In genomic region chr2:13474538-13474937, GRCh38 we compare ENCODE assay signal across 23 cellular contexts.
DNase-seq lines count a peak whose midpoint lies in the region; ATAC-seq and TF ChIP-seq lines count a peak whose summit lies in the region.
"Had no signal": no experiment of that assay in that cellular context is flagged by ENCODE, and none has a peak within 500 bp of the region (broad histone marks: within the 10 kb centered on the region; RNA-seq: fewer than 3 reads in every experiment).

No MANE protein-coding gene starts in this region.

- H3K4me1 ChIP-seq in mammary epithelial cell (ENCODE audit: insufficient read depth, low read length) (no peaks in the 10 kb centered on the region), KMS-11 (ENCODE audit: low read depth, poor library complexity, severe bottlenecking) (peaks cover 17% of the 10 kb centered on the region)

- H3K9me3 ChIP-seq in mammary epithelial cell (replicated peaks; ENCODE audit: insufficient read depth, low read length), result no peaks in the 10 kb centered on the region
- H3K9me3 ChIP-seq: MG63 had no signal

- H4K20me1 ChIP-seq in mammary epithelial cell (ENCODE audit: insufficient read depth, low read length), result no peaks in the 10 kb centered on the region
- no peaks in the 10 kb centered on the region for H4K20me1 ChIP-seq in KMS-11 (ENCODE audit: insufficient read depth)

- H3K4me1 Mint-ChIP-seq in MCF 10A (ENCODE audit: insufficient read depth, unreplicated experiment), result no peaks in the 10 kb centered on the region

- dilution Hi-C loops in mammary epithelial cell (cut with HindIII; ENCODE audit: low sequenced_read_pairs), result no loop called here

- H3K27me3 Mint-ChIP-seq in MCF 10A (ENCODE audit: insufficient read depth, unreplicated experiment), result no peaks in the 10 kb centered on the region

- H3K9me3 Mint-ChIP-seq in MCF 10A (ENCODE audit: unreplicated experiment), result no peaks in the 10 kb centered on the region
- H3K9me3 Mint-ChIP-seq: T-helper 1 cell treated with Interleukin-12 subunit alpha and Interleukin-12 subunit beta and Interleukin-4 antibody, amounts not matched to agents 30 μg/mL and 1 μg/mL, for 36 hours had no signal

- H3K36me3 ChIP-seq in mammary epithelial cell (ENCODE audit: insufficient read depth, low read length) (no peaks in the 10 kb centered on the region), KMS-11 (ENCODE audit: insufficient read depth) (no peaks in the 10 kb centered on the region)
- H3K36me3 ChIP-seq: MG63 had no signal

- BruUV-seq in mammary epithelial cell (replicated peaks; lab: Mats Ljungman, UMichigan), result no TSS peak
- BruUV-seq in MCF 10A (replicated peaks; lab: Mats Ljungman, UMichigan), result no TSS peak

- no peaks in the 10 kb centered on the region for H3K79me2 ChIP-seq in mammary epithelial cell (ENCODE audit: insufficient read depth, low read length)
- no peaks in the 10 kb centered on the region for H3K79me2 ChIP-seq in KMS-11 (ENCODE audit: insufficient read depth, low read depth)

- CTCF ChIA-PET in mammary epithelial cell (lab: Charles Lee; ENCODE audit: low non-redundant PET), result no interaction called here
- CTCF ChIA-PET in MCF 10A (lab: Yijun Ruan, JAX), result no interaction called here

- H3K36me3 Mint-ChIP-seq in MCF 10A (ENCODE audit: insufficient read depth, unreplicated experiment), result no peaks in the 10 kb centered on the region
- H3K36me3 Mint-ChIP-seq: CD8-positive, alpha-beta T cell had no signal

- H2AFZ ChIP-seq in mammary epithelial cell (ENCODE audit: low read depth, low read length) (no peak overlapping the region), KMS-11 (ENCODE audit: low read depth) (peak overlapping the region; percentile 29)

- intact Hi-C loops in mammary epithelial cell (cut with micrococcal nuclease) (no loop called here), MCF 10A (cut with micrococcal nuclease) (no loop called here)

- H3K27me3 ChIP-seq in mammary epithelial cell (ENCODE audit: insufficient read depth, low read length) (no peaks in the 10 kb centered on the region), KMS-11 (ENCODE audit: insufficient read depth, low read depth) (no peaks in the 10 kb centered on the region)
- H3K27me3 ChIP-seq: MG63 had no signal

- in situ Hi-C loops in mammary epithelial cell (cut with MboI; ENCODE audit: low sequenced_read_pairs in 2 of 2), result no loop called here

- TF ChIP-seq CTCF in mammary epithelial cell (conservative IDR thresholded peaks at IDR 0.05 in 1 of 2, IDR thresholded peaks at IDR 0.05 in 1 of 2; ENCODE audit: extremely low read depth in 1 of 2, insufficient read depth in 1 of 2, low read depth in 1 of 2, low read length in 2 of 2) (no peak), MCF 10A (IDR thresholded peaks at IDR 0.05; ENCODE audit: unreplicated experiment) (no peak), KMS-11 (conservative IDR thresholded peaks at IDR 0.05; ENCODE audit: low read depth, low read length) (no peak)

- no peak overlapping the region for H3K27ac Mint-ChIP-seq in MCF 10A (ENCODE audit: low read depth, unreplicated experiment)
- H3K27ac Mint-ChIP-seq: CD8-positive, alpha-beta T cell; HFFc6; T-helper 1 cell treated with Interleukin-12 subunit alpha and Interleukin-12 subunit beta and Interleukin-4 antibody, amounts not matched to agents 30 μg/mL and 1 μg/mL, for 36 hours had no signal

- POLR2A ChIA-PET in MCF 10A (lab: Yijun Ruan, JAX), result no interaction called here

- DNase-seq in mammary epithelial cell (peak; percentile 25), MCF 10A (ENCODE audit: unreplicated experiment) (no peak), NCI-H1930 (lab: John Stamatoyannopoulos, UW) (no peak), NCI-H748 (lab: John Stamatoyannopoulos, UW; ENCODE audit: unreplicated experiment) (no peak), substantia nigra (lab: John Stamatoyannopoulos, UW) (no peak), NCI-H2107 (lab: John Stamatoyannopoulos, UW) (no peak)
- DNase-seq: CD8-positive, alpha-beta T cell; DMS79 treated with DMSO at 0.1 percent for 48 hours; HFFc6; MG63; NCI-H1105; NCI-H1694; NCI-H345; NCI-H526 treated with DMSO at 0.1 percent for 48 hours; NK-92 treated with Interleukin-12 subunit alpha and Interleukin-12 subunit beta, amount 100 ng/mL, for 24 hours; OCI-M1; RPMI8226; SIG-M5 had no signal

- H3K4me2 ChIP-seq in mammary epithelial cell (ENCODE audit: insufficient read depth, low read depth, low read length), result no peak overlapping the region
- H3K4me2 ChIP-seq in KMS-11, result peak overlapping the region; percentile 55

- H3K4me3 ChIP-seq in mammary epithelial cell (replicated peaks in 1 of 3; ENCODE audit: insufficient read depth in 1 of 3, low read depth in 2 of 3, low read length in 3 of 3) (no peak overlapping the region), KMS-11 (IDR thresholded peaks at IDR 0.05; ENCODE audit: insufficient read depth, low read depth, low read length) (no peak overlapping the region)
- H3K4me3 ChIP-seq: MG63 had no signal

- H3K9ac ChIP-seq in mammary epithelial cell (ENCODE audit: insufficient read depth, low read length) (no peak overlapping the region), KMS-11 (no peak overlapping the region)

- H3K27ac ChIP-seq in mammary epithelial cell (ENCODE audit: insufficient read depth, low read depth, low read length) (no peak overlapping the region), KMS-11 (peak overlapping the region; percentile 32), substantia nigra (ENCODE audit: low read depth, low read length, poor library complexity, severe bottlenecking) (no peak overlapping the region)
- H3K27ac ChIP-seq: 22Rv1 had no signal

- no peak overlapping the region for H3K4me3 Mint-ChIP-seq in MCF 10A (ENCODE audit: unreplicated experiment)
- H3K4me3 Mint-ChIP-seq: CD8-positive, alpha-beta T cell; HFFc6; T-helper 1 cell treated with Interleukin-12 subunit alpha and Interleukin-12 subunit beta and Interleukin-4 antibody, amounts not matched to agents 30 μg/mL and 1 μg/mL, for 36 hours had no signal

- WGBS in mammary epithelial cell (ENCODE audit: low coverage, missing lambda C conversion rate), result 20% methylated on average over 4 of the region's 4 CpGs

- peak; percentile 66 for ATAC-seq in HG02885 (IDR thresholded peaks at IDR 0.05; ENCODE audit: poor library complexity, unreplicated experiment)
- ATAC-seq: CD8-positive, alpha-beta T cell; HepG2 had no signal
